8 cellular contexts compared by ENCODE assay signal in the genomic region with DNA sequence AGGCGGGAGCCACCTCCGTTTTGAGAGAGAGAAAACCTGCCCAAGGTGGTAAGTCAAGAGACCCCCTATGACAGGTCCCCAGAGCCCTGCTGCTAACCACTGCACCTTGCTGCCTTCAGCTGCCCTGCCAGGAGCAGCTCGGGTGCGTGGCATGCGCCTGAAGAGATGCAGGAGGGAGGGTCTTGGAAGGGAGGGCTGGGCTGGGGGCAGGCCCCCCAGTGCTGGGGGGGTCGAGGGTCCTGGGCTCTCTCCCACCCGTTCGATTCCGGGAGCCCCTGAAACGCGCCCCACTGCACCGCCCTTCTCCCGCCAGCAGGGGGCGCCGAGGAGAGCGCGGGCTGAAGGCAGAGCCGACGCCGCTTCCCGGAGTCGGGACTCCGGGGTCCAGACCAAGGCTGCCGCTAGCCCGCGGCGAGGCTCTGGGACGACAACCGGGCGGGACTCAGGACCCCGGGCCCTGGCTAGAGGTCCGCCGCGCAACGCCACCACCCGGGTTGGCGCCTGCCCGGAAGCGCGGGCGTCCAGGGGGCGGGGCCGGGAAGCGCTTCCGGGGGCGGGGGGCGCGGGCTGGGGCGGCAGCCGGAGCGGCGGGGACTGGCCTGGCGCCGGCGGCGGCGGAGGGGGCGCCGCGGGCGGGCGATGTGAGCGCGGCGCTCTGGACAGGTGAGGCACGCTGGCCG. TPM values are rescaled to one million over a fixed set of nuclear protein-coding genes. Genes with fewer than 3 reads are reported as not detected.
A peak's percentile ranks its signal among the peaks of the same experiment; 100 is the strongest.
DNase-seq lines count a peak whose midpoint lies in the region; ATAC-seq and TF ChIP-seq lines count a peak whose summit lies in the region.

A gene with protein sequence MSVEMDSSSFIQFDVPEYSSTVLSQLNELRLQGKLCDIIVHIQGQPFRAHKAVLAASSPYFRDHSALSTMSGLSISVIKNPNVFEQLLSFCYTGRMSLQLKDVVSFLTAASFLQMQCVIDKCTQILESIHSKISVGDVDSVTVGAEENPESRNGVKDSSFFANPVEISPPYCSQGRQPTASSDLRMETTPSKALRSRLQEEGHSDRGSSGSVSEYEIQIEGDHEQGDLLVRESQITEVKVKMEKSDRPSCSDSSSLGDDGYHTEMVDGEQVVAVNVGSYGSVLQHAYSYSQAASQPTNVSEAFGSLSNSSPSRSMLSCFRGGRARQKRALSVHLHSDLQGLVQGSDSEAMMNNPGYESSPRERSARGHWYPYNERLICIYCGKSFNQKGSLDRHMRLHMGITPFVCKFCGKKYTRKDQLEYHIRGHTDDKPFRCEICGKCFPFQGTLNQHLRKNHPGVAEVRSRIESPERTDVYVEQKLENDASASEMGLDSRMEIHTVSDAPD (plus strand): TSS at position 563 of the 680 bp plus-strand sequence. CDS start 18,761 bp downstream, outside the sequence.

- H3K36me3 Mint-ChIP-seq in endothelial cell (ENCODE audit: low read depth, unreplicated experiment): peaks cover 16% of the 10 kb centered on the region

- H3K4me3 ChIP-seq in AG10803 (ENCODE audit: low read length): peak within 1 kb of the TSS; percentile 88

- H3K4me1 Mint-ChIP-seq in endothelial cell (ENCODE audit: unreplicated experiment): peaks cover 31% of the 10 kb centered on the region

- peak; percentile 39 for DNase-seq in AG10803 (ENCODE audit: low read depth)
- peak; percentile 28 for DNase-seq in NCI-H748 treated with DMSO at 0.1 percent for 48 hours (lab: John Stamatoyannopoulos, UW)
- DNase-seq in activated CD8-positive, alpha-beta memory T cell treated with anti-CD3 and anti-CD28 coated beads, Interleukin-2, amount 50 U/mL, for 1 hour (ENCODE audit: extremely low read depth): peak; percentile 13
- peak; percentile 88 for DNase-seq in endothelial cell (ENCODE audit: low spot score)
- peak; percentile 53 for DNase-seq in mucosa of gallbladder (ENCODE audit: low spot score)
- peak; percentile 85 for DNase-seq in stimulated activated CD8-positive, alpha-beta memory T cell treated with anti-CD3 and anti-CD28 coated beads, Interleukin-4, amount 100 ng/mL, for 48 hours

- H3K4me3 Mint-ChIP-seq in endothelial cell (ENCODE audit: unreplicated experiment): peak within 1 kb of the TSS; percentile 97

- H3K9me3 Mint-ChIP-seq in endothelial cell (ENCODE audit: unreplicated experiment): no peaks in the 10 kb centered on the region

- TF ChIP-seq CTCF in AG10803 (conservative IDR thresholded peaks at IDR 0.05; ENCODE audit: low read length): peak; percentile 70
- peak; percentile 100 for TF ChIP-seq CTCF in endothelial cell (IDR thresholded peaks at IDR 0.05; ENCODE audit: unreplicated experiment)

- peaks cover 2% of the 10 kb centered on the region for H3K27me3 Mint-ChIP-seq in endothelial cell (ENCODE audit: unreplicated experiment)

- H3K27ac Mint-ChIP-seq in endothelial cell (ENCODE audit: unreplicated experiment): peak within 1 kb of the TSS; percentile 80

- ATAC-seq in GM18861 (IDR thresholded peaks at IDR 0.05; ENCODE audit: unreplicated experiment) (peak; percentile 68), HG03097 (IDR thresholded peaks at IDR 0.05; ENCODE audit: low FRiP score, unreplicated experiment) (peak; percentile 67)

RNA-seq across cellular contexts. Expression of the gene that starts here (rescaled TPM):
- total RNA-seq in endothelial cell (ENCODE audit: unreplicated experiment) (22.9 TPM), mucosa of gallbladder (9.8 TPM)

Comparison
In these comparisons a context has a peak if more than half of its experiments do, and no peak if none do; other contexts are left out.
1. Peak in every context shown above with its lines: DNase-seq, ATAC-seq and H3K4me3 ChIP-seq.
2. DNase-seq: peak in every context shown above with its lines; median percentile 88 in endothelial cell; 85 in stimulated activated CD8-positive, alpha-beta memory T cell treated with anti-CD3 and anti-CD28 coated beads, Interleukin-4, amount 100 ng/mL, for 48 hours; 53 in mucosa of gallbladder; 39 in AG10803; 28 in NCI-H748 treated with DMSO at 0.1 percent for 48 hours; 13 in activated CD8-positive, alpha-beta memory T cell treated with anti-CD3 and anti-CD28 coated beads, Interleukin-2, amount 50 U/mL, for 1 hour.